Comparison of ENCODE assay signal across 2 cellular contexts in genomic region chr7:47534322-47535032, GRCh38.
TF ChIP-seq lines count a peak whose summit lies in the region.

No MANE protein-coding gene starts in this region.

TF ChIP-seq in GM12891, 5 proteins besides CTCF, POLR2A, EP300 and RAD21:
- TF ChIP-seq POU2F2 (IDR thresholded peaks at IDR 0.05; ENCODE audit: low read depth, low read length) (no peak), POLR2AphosphoS5 (IDR thresholded peaks at IDR 0.05; ENCODE audit: low read depth, low read length) (no peak), TAF1 (IDR thresholded peaks at IDR 0.05; ENCODE audit: low read depth, low read length) (no peak), SPI1 (IDR thresholded peaks at IDR 0.05; ENCODE audit: low read depth, low read length) (no peak), PAX5 (IDR thresholded peaks at IDR 0.05; ENCODE audit: insufficient read depth, low read length, severe bottlenecking) (no peak)

TF ChIP-seq in H1, 55 proteins besides CTCF, POLR2A, EP300 and RAD21:
- TF ChIP-seq BRCA1 (IDR thresholded peaks at IDR 0.05; ENCODE audit: low read depth, low read length) (no peak), CTBP2 (IDR thresholded peaks at IDR 0.05; ENCODE audit: borderline replicate concordance, insufficient read depth, insufficient read length, low read length) (no peak), TBP (IDR thresholded peaks at IDR 0.05; ENCODE audit: low read depth, low read length) (no peak), POLR2AphosphoS5 (IDR thresholded peaks at IDR 0.05; ENCODE audit: low read depth, low read length) (no peak), SP2 (IDR thresholded peaks at IDR 0.05; ENCODE audit: low read length) (no peak), KDM1A (IDR thresholded peaks at IDR 0.05; ENCODE audit: borderline replicate concordance, low read length) (no peak), ZNF274 (IDR thresholded peaks at IDR 0.05; ENCODE audit: borderline replicate concordance, extremely low read depth, low read length) (no peak), SIX5 (IDR thresholded peaks at IDR 0.05; ENCODE audit: low read depth, low read length) (no peak), E2F6 (IDR thresholded peaks at IDR 0.05) (no peak), TAF1 (IDR thresholded peaks at IDR 0.05; ENCODE audit: low read depth, low read length) (no peak), SP1 (IDR thresholded peaks at IDR 0.05; ENCODE audit: low read depth, low read length) (no peak), SRF (IDR thresholded peaks at IDR 0.05; ENCODE audit: low read depth, low read length) (no peak), SUZ12 (IDR thresholded peaks at IDR 0.05; ENCODE audit: low read length) (no peak), CBX8 (IDR thresholded peaks at IDR 0.05; ENCODE audit: borderline replicate concordance, low read depth, low read length) (no peak), CREB1 (IDR thresholded peaks at IDR 0.05) (no peak), BCL11A (IDR thresholded peaks at IDR 0.05; ENCODE audit: low read depth in 2 of 2, low read length in 2 of 2) (no peak), ASH2L (IDR thresholded peaks at IDR 0.05; ENCODE audit: low read length) (no peak)
